ENCODE assay signal across 8 cellular contexts in the genomic region with DNA sequence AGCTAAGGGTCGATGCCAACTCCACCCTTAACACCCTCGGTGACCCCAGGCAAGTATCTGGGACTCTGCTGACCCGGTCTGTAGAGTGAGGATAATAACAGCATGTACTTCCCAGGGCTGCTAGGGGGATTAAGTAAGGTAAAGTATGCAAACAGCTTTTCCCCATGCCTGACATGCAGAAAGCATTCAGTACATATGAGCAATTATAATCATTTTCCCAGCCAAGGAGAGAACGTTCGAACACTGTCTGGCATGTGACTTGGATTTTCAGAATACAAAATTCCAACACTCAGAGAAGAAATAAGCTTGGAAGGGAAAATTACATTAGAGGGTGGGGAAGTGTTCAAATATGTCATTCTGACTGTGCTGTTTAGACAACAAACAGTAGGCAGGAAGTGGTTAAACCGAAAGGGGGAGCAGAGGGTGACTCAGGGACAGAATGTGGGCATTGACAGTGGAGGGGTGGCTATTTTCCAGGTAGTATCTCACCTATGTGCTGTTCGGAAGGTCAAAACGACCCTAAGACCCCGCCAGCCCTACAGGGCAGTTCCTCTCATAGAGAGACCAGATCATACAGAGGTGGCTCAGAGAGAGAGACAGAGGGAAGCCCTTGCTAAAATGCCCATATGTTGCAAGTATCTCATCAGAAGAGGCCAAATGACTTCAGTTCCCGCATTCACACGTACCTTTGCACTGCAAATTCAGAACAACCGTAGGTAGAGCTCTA. TPM values are rescaled to one million over a fixed set of nuclear protein-coding genes. Genes with fewer than 3 reads are reported as not detected.
DNase-seq lines count a peak whose midpoint lies in the region; ATAC-seq and TF ChIP-seq lines count a peak whose summit lies in the region.

No MANE protein-coding gene starts in this region.

- no peak overlapping the region for H2BK120ac ChIP-seq in neuronal stem cell (ENCODE audit: low read depth, low read length)

- peaks cover 20 to 23% of the 10 kb centered on the region in 2 donors for H3K36me3 ChIP-seq in mucosa of rectum (ENCODE audit: control insufficient read depth in 2 of 2, insufficient read depth in 2 of 2, low read length in 2 of 2)
- H3K36me3 ChIP-seq in neuronal stem cell (replicated peaks in 1 of 2; ENCODE audit: control insufficient read depth in 2 of 2, insufficient read depth in 2 of 2, low read length in 2 of 2) = peaks cover 0 to 3% of the 10 kb centered on the region in 2 donors
- H3K36me3 ChIP-seq in WERI-Rb-1 = peaks cover 13% of the 10 kb centered on the region

- H3K27me3 ChIP-seq in mucosa of rectum (ENCODE audit: control insufficient read depth in 2 of 2, insufficient read depth in 2 of 2, low read length in 2 of 2) (peaks cover 0 to 2% of the 10 kb centered on the region in 2 donors), neuronal stem cell (ENCODE audit: control insufficient read depth in 3 of 3, insufficient read depth in 3 of 3, low read depth in 1 of 3, low read length in 3 of 3) (no peaks in the 10 kb centered on the region), WERI-Rb-1 (ENCODE audit: insufficient read depth, low read depth, severe bottlenecking) (no peaks in the 10 kb centered on the region)

- H3K27ac ChIP-seq in RWPE1 (peak overlapping the region; percentile 86), mucosa of rectum (ENCODE audit: low read depth in 2 of 2, low read length in 2 of 2) (peak overlapping the region; percentile 8 to 59), neuronal stem cell (replicated peaks; ENCODE audit: low read length) (no peak overlapping the region), WERI-Rb-1 (no peak overlapping the region)

- H2BK15ac ChIP-seq in neuronal stem cell (ENCODE audit: low read length) = no peak overlapping the region

- DNase-seq in GM13977 (ENCODE audit: low spot score) (peak; percentile 74), RWPE1 (ENCODE audit: low spot score) (peak; percentile 84), NCI-H524 treated with DMSO at 0.1 percent for 48 hours (lab: John Stamatoyannopoulos, UW) (no peak), neuronal stem cell (ENCODE audit: low spot score) (no peak), WERI-Rb-1 (no peak)
- DNase-seq in activated naive CD8-positive, alpha-beta T cell treated with anti-CD3 and anti-CD28 coated beads for 36 hours = peak; percentile 51

- no peak for TF ChIP-seq CTCF in GM13977 (IDR thresholded peaks at IDR 0.05; ENCODE audit: extremely low read depth, insufficient read depth, missing control alignments)
- TF ChIP-seq CTCF in RWPE1 (conservative IDR thresholded peaks at IDR 0.05; ENCODE audit: low read depth) = no peak
- no peak for TF ChIP-seq CTCF in WERI-Rb-1 (IDR thresholded peaks at IDR 0.05; ENCODE audit: low read depth, low read length)

- H3K18ac ChIP-seq in neuronal stem cell (ENCODE audit: low read length) = no peak overlapping the region

- H3K4ac ChIP-seq in neuronal stem cell (ENCODE audit: low read length) = no peak overlapping the region

- POLR2A ChIA-PET in RWPE1 (lab: Yijun Ruan, JAX; ENCODE audit: low non-redundant PET) = no interaction called here

- CTCF ChIA-PET in RWPE1 (lab: Yijun Ruan, JAX) = interaction anchor here (0.5 kb wide), 1 partner anchor 141 kb away, joined by 5 read pairs; no protein-coding TSS in a partner anchor

- H3K9ac ChIP-seq in mucosa of rectum (ENCODE audit: low read depth in 1 of 2, low read length in 2 of 2) (peak overlapping the region in 1 of 2 donors; percentile 42), neuronal stem cell (ENCODE audit: low read depth, low read length, poor library complexity) (no peak overlapping the region)

- H3K27ac Mint-ChIP-seq in activated naive CD8-positive, alpha-beta T cell treated with anti-CD3 and anti-CD28 coated beads for 36 hours = no peak overlapping the region

- ATAC-seq in HG02870 (IDR thresholded peaks at IDR 0.05; ENCODE audit: unreplicated experiment) = peak; percentile 88

- no peak overlapping the region for H4K91ac ChIP-seq in neuronal stem cell (ENCODE audit: low read depth, low read length, poor library complexity)

- no peak overlapping the region for H3K23ac ChIP-seq in neuronal stem cell (ENCODE audit: low read depth, low read length, poor library complexity)

- H3K4me3 ChIP-seq in mucosa of rectum (ENCODE audit: low read length in 2 of 2) = no peak overlapping the region
- no peak overlapping the region for H3K4me3 ChIP-seq in neuronal stem cell (ENCODE audit: low read length in 2 of 2)
- no peak overlapping the region for H3K4me3 ChIP-seq in WERI-Rb-1 (ENCODE audit: low read depth, low read length)

- H3K79me1 ChIP-seq in neuronal stem cell (ENCODE audit: low read depth, low read length) = no peaks in the 10 kb centered on the region

- no peak overlapping the region for H4K8ac ChIP-seq in neuronal stem cell (ENCODE audit: low read depth, low read length)

- H3K4me1 Mint-ChIP-seq in activated naive CD8-positive, alpha-beta T cell treated with anti-CD3 and anti-CD28 coated beads for 36 hours = peaks cover 40% of the 10 kb centered on the region

- H3K4me3 Mint-ChIP-seq in activated naive CD8-positive, alpha-beta T cell treated with anti-CD3 and anti-CD28 coated beads for 36 hours = no peak overlapping the region

- H3K36me3 Mint-ChIP-seq in activated naive CD8-positive, alpha-beta T cell treated with anti-CD3 and anti-CD28 coated beads for 36 hours = peaks cover 2% of the 10 kb centered on the region

- no peak overlapping the region for H2BK5ac ChIP-seq in neuronal stem cell (ENCODE audit: low read length)

- WGBS in neuronal stem cell (ENCODE audit: extremely low coverage in 2 of 2, insufficient read length in 2 of 2, insufficient replicate concordance in 1 of 2), 2 donors = no CpG with 5 or more reads among the region's 12 CpGs

- peaks cover 1% of the 10 kb centered on the region for H3K9me3 Mint-ChIP-seq in activated naive CD8-positive, alpha-beta T cell treated with anti-CD3 and anti-CD28 coated beads for 36 hours

- no peak overlapping the region for H2AFZ ChIP-seq in neuronal stem cell (ENCODE audit: low read length)

- no peak overlapping the region for H3K14ac ChIP-seq in neuronal stem cell (ENCODE audit: low read length)

- H2AK5ac ChIP-seq in neuronal stem cell (ENCODE audit: low read depth, low read length) = no peak overlapping the region

- H3K9me3 ChIP-seq in mucosa of rectum (ENCODE audit: control insufficient read depth in 2 of 2, low read length in 2 of 2) = no peaks in the 10 kb centered on the region
- peaks cover 0 to 1% of the 10 kb centered on the region in 2 donors for H3K9me3 ChIP-seq in neuronal stem cell (replicated peaks in 1 of 2; ENCODE audit: control insufficient read depth in 2 of 2, insufficient read depth in 1 of 2, low read depth in 1 of 2, low read length in 2 of 2)
- no peaks in the 10 kb centered on the region for H3K9me3 ChIP-seq in WERI-Rb-1 (ENCODE audit: severe bottlenecking)

- peaks cover 5 to 10% of the 10 kb centered on the region in 2 donors for H3K4me1 ChIP-seq in mucosa of rectum (ENCODE audit: control insufficient read depth in 2 of 2, insufficient read depth in 2 of 2, low read length in 2 of 2)
- H3K4me1 ChIP-seq in neuronal stem cell (ENCODE audit: control insufficient read depth in 2 of 2, insufficient read depth in 1 of 2, low read depth in 1 of 2, low read length in 2 of 2) = peaks cover 0 to 11% of the 10 kb centered on the region in 2 donors

- no peak overlapping the region for H2BK12ac ChIP-seq in neuronal stem cell (ENCODE audit: low read length)

- in situ Hi-C loops in GM13977 (cut with MboI; ENCODE audit: low pct_unique_long_range_greater_than_20kb, low sequenced_read_pairs, unreplicated experiment) = no loop called here

- H3K4me2 ChIP-seq in neuronal stem cell (ENCODE audit: insufficient read depth, low read length, poor library complexity, severe bottlenecking) = no peak overlapping the region

- H3K27me3 Mint-ChIP-seq in activated naive CD8-positive, alpha-beta T cell treated with anti-CD3 and anti-CD28 coated beads for 36 hours = no peaks in the 10 kb centered on the region

RNA-seq across cellular contexts. Expression of gene ASPRV1, which starts 14.9 kb away (rescaled TPM):
- total RNA-seq in activated naive CD8-positive, alpha-beta T cell treated with anti-CD3 and anti-CD28 coated beads for 36 hours = under 1 TPM; 0.54 to 0.74 TPM
- 0.54 TPM for polyA plus RNA-seq in neuronal stem cell (2013, experiment 1 of 2)
- polyA plus RNA-seq in neuronal stem cell (2013, experiment 2 of 2) = 0.75 TPM

RNA-seq across cellular contexts. Expression of gene MXD1, which starts 31.6 kb away (rescaled TPM):
- total RNA-seq in activated naive CD8-positive, alpha-beta T cell treated with anti-CD3 and anti-CD28 coated beads for 36 hours = 1 to 10 TPM; 5.0 to 6.3 TPM
- polyA plus RNA-seq in neuronal stem cell (2013, experiment 1 of 2) = 6.9 TPM
- polyA plus RNA-seq in neuronal stem cell (2013, experiment 2 of 2) = 6.8 TPM

RNA-seq across cellular contexts. Expression of gene SNRNP27, which starts 52.8 kb away (rescaled TPM):
- 10 to 100 TPM; 61.0 to 61.8 TPM for total RNA-seq in activated naive CD8-positive, alpha-beta T cell treated with anti-CD3 and anti-CD28 coated beads for 36 hours
- 123 TPM for polyA plus RNA-seq in neuronal stem cell (2013, experiment 1 of 2)
- polyA plus RNA-seq in neuronal stem cell (2013, experiment 2 of 2) = 126 TPM

Comparison
In these comparisons a context has a peak if more than half of its experiments do, and no peak if none do; other contexts are left out.
1. DNase-seq: peak in GM13977 (single experiment), RWPE1 (single experiment) and activated naive CD8-positive, alpha-beta T cell treated with anti-CD3 and anti-CD28 coated beads for 36 hours (single experiment); none in NCI-H524 treated with DMSO at 0.1 percent for 48 hours (single experiment), neuronal stem cell (single experiment) and WERI-Rb-1 (single experiment).
2. H3K27ac ChIP-seq: peak in RWPE1 (single experiment) and mucosa of rectum (2 of 2); none in neuronal stem cell (single experiment) and WERI-Rb-1 (single experiment).